In genomic region chr9:98989036-98990000, GRCh38 we compare ENCODE assay signal across 9 cellular contexts. TPM values are rescaled to one million over a fixed set of nuclear protein-coding genes. Genes with fewer than 3 reads are reported as not detected.
A peak's percentile ranks its signal among the peaks of the same experiment; 100 is the strongest.
DNase-seq lines count a peak whose midpoint lies in the region; ATAC-seq and TF ChIP-seq lines count a peak whose summit lies in the region.
"Had no signal": no experiment of that assay in that cellular context is flagged by ENCODE, and none has a peak within 500 bp of the region (broad histone marks: within the 10 kb centered on the region; RNA-seq: fewer than 3 reads in every experiment).

No MANE protein-coding gene starts in this region.

- intact Hi-C loops in colonic mucosa (cut with DNase I) = no loop called here

- H3K27ac ChIP-seq in colonic mucosa = peak overlapping the region; percentile 53

- no peaks in the 10 kb centered on the region for H3K4me1 ChIP-seq in colonic mucosa

- TF ChIP-seq CTCF in AG09319 (IDR thresholded peaks at IDR 0.05; ENCODE audit: low read depth, low read length) (no peak; the same call in none of the 2 replicates), colonic mucosa (IDR thresholded peaks at IDR 0.05) (no peak)

- no peaks in the 10 kb centered on the region for H3K36me3 ChIP-seq in colonic mucosa

- no peaks in the 10 kb centered on the region for H3K27me3 ChIP-seq in colonic mucosa

- no peak overlapping the region for H3K4me3 ChIP-seq in colonic mucosa

- ATAC-seq in GM18867 (IDR thresholded peaks at IDR 0.05; ENCODE audit: unreplicated experiment) (no peak), HG03520 (IDR thresholded peaks at IDR 0.05; ENCODE audit: unreplicated experiment) (no peak)

- DNase-seq in AG09319 (ENCODE audit: extremely low read depth, low read depth) (peak; percentile 96), MV-4-11 (lab: John Stamatoyannopoulos, UW) (peak; percentile 72), colonic mucosa (no peak), myocyte (ENCODE audit: low read depth) (peak; percentile 96)
- DNase-seq in activated effector memory CD4-positive, alpha-beta T cell treated with anti-CD3 and anti-CD28 coated beads, Interleukin-2, amount 50 U/mL, for 16 hours = no peak
- DNase-seq in activated T-cell treated with anti-CD3 and anti-CD28 coated beads, Interleukin-2, amount 50 U/mL, for 1 hour = no peak

- H3K9me3 ChIP-seq in colonic mucosa = no peaks in the 10 kb centered on the region

- H3K9ac ChIP-seq in colonic mucosa (ENCODE audit: low read depth in 2 of 2, low read length in 2 of 2) = no peak overlapping the region

RNA-seq across cellular contexts. Expression of gene COL15A1, which starts 45.6 kb away (rescaled TPM):
- total RNA-seq in colonic mucosa (10 to 100 TPM in 1 of 2 donors, 1 to 10 TPM in 1; 6.0 to 16.0 TPM), myocyte (5.0 and 7.0 TPM in 2 replicates)
- 181 TPM for polyA plus RNA-seq in myocyte (2012)
- total RNA-seq: progenitor cell of endocrine pancreas had no signal

Comparison
In these comparisons a context has a peak if more than half of its experiments do, and no peak if none do; other contexts are left out.
1. DNase-seq: peak in AG09319 (single experiment), MV-4-11 (single experiment) and myocyte (single experiment); none in colonic mucosa (single experiment), activated effector memory CD4-positive, alpha-beta T cell treated with anti-CD3 and anti-CD28 coated beads, Interleukin-2, amount 50 U/mL, for 16 hours (single experiment) and activated T-cell treated with anti-CD3 and anti-CD28 coated beads, Interleukin-2, amount 50 U/mL, for 1 hour (single experiment).